Comparison of ENCODE assay signal across 12 cellular contexts in genomic region chrX:41779058-41779564, GRCh38. TPM values are rescaled to one million over a fixed set of nuclear protein-coding genes. Genes with fewer than 3 reads are reported as not detected.
DNase-seq lines count a peak whose midpoint lies in the region; ATAC-seq and TF ChIP-seq lines count a peak whose summit lies in the region.
"Had no signal": no experiment of that assay in that cellular context is flagged by ENCODE, and none has a peak within 500 bp of the region (broad histone marks: within the 10 kb centered on the region; RNA-seq: fewer than 3 reads in every experiment).

No MANE protein-coding gene starts in this region.

- DNase-seq in Daoy (ENCODE audit: low read depth): peak; percentile 73
- DNase-seq in NCI-H1092 treated with DMSO at 0.1 percent for 48 hours (lab: John Stamatoyannopoulos, UW): peak; percentile 57
- DNase-seq in amniotic stem cell (lab: John Stamatoyannopoulos, UW): peak; percentile 7
- DNase-seq in lung microvascular endothelial cell (ENCODE audit: low read depth in 2 of 2): peak; percentile 27 to 65
- DNase-seq in iPS-NIHi7 (ENCODE audit: extremely low spot score): no peak
- DNase-seq in DMS114 treated with DMSO at 0.1 percent for 48 hours (lab: John Stamatoyannopoulos, UW; ENCODE audit: unreplicated experiment): no peak
- DNase-seq: activated naive CD4-positive, alpha-beta T cell treated with anti-CD3 and anti-CD28 coated beads, Interleukin-2, amount 10 ng/mL, durations not matched to agents 7 days and 5 days; hypothalamus; Kasumi-1 had no signal

- no peak for ATAC-seq in GM19351 (IDR thresholded peaks at IDR 0.05; ENCODE audit: unreplicated experiment)
- ATAC-seq in GM18505 (IDR thresholded peaks at IDR 0.05; ENCODE audit: unreplicated experiment): no peak

- TF ChIP-seq POLR2A in GM18505 (IDR thresholded peaks at IDR 0.05; ENCODE audit: borderline replicate concordance, extremely low read depth, insufficient read depth, insufficient read length): no peak

RNA-seq across cellular contexts. Expression of gene GPR82, which starts 55.1 kb away (rescaled TPM):
- total RNA-seq in Daoy (2014; rRNA removed; shearing (Covaris generic)): not detected in 2 replicates
- total RNA-seq in lung microvascular endothelial cell: not detected in 2 replicates
- total RNA-seq: H1 had no signal

Comparison
In these comparisons a context has a peak if more than half of its experiments do, and no peak if none do; other contexts are left out.
1. DNase-seq: peak in Daoy (single experiment), NCI-H1092 treated with DMSO at 0.1 percent for 48 hours (single experiment), amniotic stem cell (single experiment) and lung microvascular endothelial cell (2 of 2); none in iPS-NIHi7 (single experiment) and DMS114 treated with DMSO at 0.1 percent for 48 hours (single experiment).